In genomic region chr12:121509339-121509738, GRCh38 we compare ENCODE assay signal across 8 cellular contexts.
"Had no signal": no experiment of that assay in that cellular context is flagged by ENCODE, and none has a peak within 500 bp of the region (broad histone marks: within the 10 kb centered on the region; RNA-seq: fewer than 3 reads in every experiment).

No MANE protein-coding gene starts in this region.

- ATAC-seq: GM12878 had no signal

- DNase-seq: GDM1, GF-D8 had no signal

- H3K4me3 ChIP-seq: GM12878 had no signal

- FAIRE-seq: G401.6, GM12878, GM12891, GM12892, GM18507, GM19239 had no signal
